ENCODE assay signal across 1 cellular context in the genomic region with DNA sequence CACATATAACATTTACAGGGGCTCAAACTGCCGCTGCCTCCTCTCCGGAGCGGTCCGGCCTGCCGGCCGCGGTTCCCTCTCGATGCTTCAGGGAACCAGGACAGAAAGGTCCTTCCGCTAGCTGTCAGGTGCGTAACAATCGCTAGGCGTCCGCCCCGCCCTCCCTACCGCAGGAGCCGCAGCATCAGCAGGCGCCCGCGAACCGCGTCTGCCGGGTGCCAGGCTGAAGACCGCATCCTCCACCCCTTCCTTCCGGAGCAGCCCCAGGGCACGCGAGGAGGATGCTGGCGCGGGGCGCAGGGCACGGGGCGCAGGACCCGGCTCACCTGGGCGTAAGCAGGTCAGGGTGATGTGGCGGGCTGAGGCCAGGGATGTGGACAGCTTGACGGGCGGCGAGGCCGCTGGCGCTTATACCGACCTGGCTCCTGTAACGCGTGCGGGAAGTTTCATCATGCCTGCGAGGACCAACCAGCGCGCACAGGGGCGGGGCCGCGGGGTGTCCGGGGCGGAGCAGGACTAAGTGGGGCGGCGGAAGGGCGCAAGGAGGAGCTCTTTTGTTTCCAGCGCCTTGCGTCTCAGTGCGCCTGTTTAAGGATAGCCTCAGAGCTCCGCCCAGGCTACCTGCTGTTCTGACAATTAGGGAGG.
TF ChIP-seq lines count a peak whose summit lies in the region.

A gene with protein sequence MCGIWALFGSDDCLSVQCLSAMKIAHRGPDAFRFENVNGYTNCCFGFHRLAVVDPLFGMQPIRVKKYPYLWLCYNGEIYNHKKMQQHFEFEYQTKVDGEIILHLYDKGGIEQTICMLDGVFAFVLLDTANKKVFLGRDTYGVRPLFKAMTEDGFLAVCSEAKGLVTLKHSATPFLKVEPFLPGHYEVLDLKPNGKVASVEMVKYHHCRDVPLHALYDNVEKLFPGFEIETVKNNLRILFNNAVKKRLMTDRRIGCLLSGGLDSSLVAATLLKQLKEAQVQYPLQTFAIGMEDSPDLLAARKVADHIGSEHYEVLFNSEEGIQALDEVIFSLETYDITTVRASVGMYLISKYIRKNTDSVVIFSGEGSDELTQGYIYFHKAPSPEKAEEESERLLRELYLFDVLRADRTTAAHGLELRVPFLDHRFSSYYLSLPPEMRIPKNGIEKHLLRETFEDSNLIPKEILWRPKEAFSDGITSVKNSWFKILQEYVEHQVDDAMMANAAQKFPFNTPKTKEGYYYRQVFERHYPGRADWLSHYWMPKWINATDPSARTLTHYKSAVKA (minus strand): TSS at position 384 of the 645 bp plus-strand sequence. CDS start 3,252 bp downstream, outside the sequence.

TF ChIP-seq in WTC11, 78 proteins besides CTCF, POLR2A, EP300 and RAD21 (continued from another document and continues in another):
- TF ChIP-seq, protein P1, sequence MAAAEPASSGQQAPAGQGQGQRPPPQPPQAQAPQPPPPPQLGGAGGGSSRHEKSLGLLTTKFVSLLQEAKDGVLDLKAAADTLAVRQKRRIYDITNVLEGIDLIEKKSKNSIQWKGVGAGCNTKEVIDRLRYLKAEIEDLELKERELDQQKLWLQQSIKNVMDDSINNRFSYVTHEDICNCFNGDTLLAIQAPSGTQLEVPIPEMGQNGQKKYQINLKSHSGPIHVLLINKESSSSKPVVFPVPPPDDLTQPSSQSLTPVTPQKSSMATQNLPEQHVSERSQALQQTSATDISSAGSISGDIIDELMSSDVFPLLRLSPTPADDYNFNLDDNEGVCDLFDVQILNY (CRISPR knock-in tag; IDR thresholded peaks at IDR 0.05): peak; percentile 47; the same call in 1 of the 2 replicates
- TF ChIP-seq ZNF138 (CRISPR knock-in tag; conservative IDR thresholded peaks at IDR 0.05) (no peak), HMGA2 (CRISPR knock-in tag; IDR thresholded peaks at IDR 0.05) (no peak), FOXK1 (CRISPR knock-in tag; IDR thresholded peaks at IDR 0.05) (peak; percentile 72; the same call in 1 of the 2 replicates), NR2C2 (CRISPR knock-in tag; IDR thresholded peaks at IDR 0.05) (no peak), ZNF263 (CRISPR knock-in tag; IDR thresholded peaks at IDR 0.05; ENCODE audit: low read depth) (no peak), JUN (CRISPR knock-in tag; IDR thresholded peaks at IDR 0.05) (no peak; the same call in 1 of the 2 replicates), ZNF232 (CRISPR knock-in tag; IDR thresholded peaks at IDR 0.05) (peak; percentile 84), ZNF219 (CRISPR knock-in tag; IDR thresholded peaks at IDR 0.05; ENCODE audit: borderline replicate concordance) (0 out of 2 replicates have a peak, but pooled peaks have one; percentile 49), NFYB (CRISPR knock-in tag; conservative IDR thresholded peaks at IDR 0.05; ENCODE audit: low read depth) (peak; percentile 64), GABPB1 (CRISPR knock-in tag; IDR thresholded peaks at IDR 0.05) (peak; percentile 100), EMX1 (CRISPR knock-in tag; IDR thresholded peaks at IDR 0.05) (no peak), FOXP1 (CRISPR knock-in tag; IDR thresholded peaks at IDR 0.05; ENCODE audit: borderline replicate concordance) (peak; percentile 98), ETV6 (CRISPR knock-in tag; IDR thresholded peaks at IDR 0.05) (peak; percentile 77; the same call in 1 of the 2 replicates), CBFB (CRISPR knock-in tag; IDR thresholded peaks at IDR 0.05; ENCODE audit: low read depth) (no peak), NFE2L1 (CRISPR knock-in tag; IDR thresholded peaks at IDR 0.05) (peak; percentile 68; the same call in 1 of the 2 replicates), ZNF121 (CRISPR knock-in tag; IDR thresholded peaks at IDR 0.05) (no peak), TEAD1 (CRISPR knock-in tag; IDR thresholded peaks at IDR 0.05) (peak; percentile 88), ZNF416 (CRISPR knock-in tag; IDR thresholded peaks at IDR 0.05) (peak; percentile 86; the same call in 1 of the 2 replicates), ATF1 (CRISPR knock-in tag; IDR thresholded peaks at IDR 0.05) (no peak), CREM (CRISPR knock-in tag; IDR thresholded peaks at IDR 0.05) (peak; percentile 77), GRHL2 (CRISPR knock-in tag; IDR thresholded peaks at IDR 0.05; ENCODE audit: insufficient replicate concordance, severe bottlenecking) (no peak), OVOL2 (CRISPR knock-in tag; IDR thresholded peaks at IDR 0.05; ENCODE audit: borderline replicate concordance) (no peak)
- TF ChIP-seq, protein P2, sequence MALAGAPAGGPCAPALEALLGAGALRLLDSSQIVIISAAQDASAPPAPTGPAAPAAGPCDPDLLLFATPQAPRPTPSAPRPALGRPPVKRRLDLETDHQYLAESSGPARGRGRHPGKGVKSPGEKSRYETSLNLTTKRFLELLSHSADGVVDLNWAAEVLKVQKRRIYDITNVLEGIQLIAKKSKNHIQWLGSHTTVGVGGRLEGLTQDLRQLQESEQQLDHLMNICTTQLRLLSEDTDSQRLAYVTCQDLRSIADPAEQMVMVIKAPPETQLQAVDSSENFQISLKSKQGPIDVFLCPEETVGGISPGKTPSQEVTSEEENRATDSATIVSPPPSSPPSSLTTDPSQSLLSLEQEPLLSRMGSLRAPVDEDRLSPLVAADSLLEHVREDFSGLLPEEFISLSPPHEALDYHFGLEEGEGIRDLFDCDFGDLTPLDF (CRISPR knock-in tag; IDR thresholded peaks at IDR 0.05): no peak
- TF ChIP-seq, protein P3, sequence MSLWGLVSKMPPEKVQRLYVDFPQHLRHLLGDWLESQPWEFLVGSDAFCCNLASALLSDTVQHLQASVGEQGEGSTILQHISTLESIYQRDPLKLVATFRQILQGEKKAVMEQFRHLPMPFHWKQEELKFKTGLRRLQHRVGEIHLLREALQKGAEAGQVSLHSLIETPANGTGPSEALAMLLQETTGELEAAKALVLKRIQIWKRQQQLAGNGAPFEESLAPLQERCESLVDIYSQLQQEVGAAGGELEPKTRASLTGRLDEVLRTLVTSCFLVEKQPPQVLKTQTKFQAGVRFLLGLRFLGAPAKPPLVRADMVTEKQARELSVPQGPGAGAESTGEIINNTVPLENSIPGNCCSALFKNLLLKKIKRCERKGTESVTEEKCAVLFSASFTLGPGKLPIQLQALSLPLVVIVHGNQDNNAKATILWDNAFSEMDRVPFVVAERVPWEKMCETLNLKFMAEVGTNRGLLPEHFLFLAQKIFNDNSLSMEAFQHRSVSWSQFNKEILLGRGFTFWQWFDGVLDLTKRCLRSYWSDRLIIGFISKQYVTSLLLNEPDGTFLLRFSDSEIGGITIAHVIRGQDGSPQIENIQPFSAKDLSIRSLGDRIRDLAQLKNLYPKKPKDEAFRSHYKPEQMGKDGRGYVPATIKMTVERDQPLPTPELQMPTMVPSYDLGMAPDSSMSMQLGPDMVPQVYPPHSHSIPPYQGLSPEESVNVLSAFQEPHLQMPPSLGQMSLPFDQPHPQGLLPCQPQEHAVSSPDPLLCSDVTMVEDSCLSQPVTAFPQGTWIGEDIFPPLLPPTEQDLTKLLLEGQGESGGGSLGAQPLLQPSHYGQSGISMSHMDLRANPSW (CRISPR knock-in tag; conservative IDR thresholded peaks at IDR 0.05; ENCODE audit: low read depth): no peak
- TF ChIP-seq, protein P4, sequence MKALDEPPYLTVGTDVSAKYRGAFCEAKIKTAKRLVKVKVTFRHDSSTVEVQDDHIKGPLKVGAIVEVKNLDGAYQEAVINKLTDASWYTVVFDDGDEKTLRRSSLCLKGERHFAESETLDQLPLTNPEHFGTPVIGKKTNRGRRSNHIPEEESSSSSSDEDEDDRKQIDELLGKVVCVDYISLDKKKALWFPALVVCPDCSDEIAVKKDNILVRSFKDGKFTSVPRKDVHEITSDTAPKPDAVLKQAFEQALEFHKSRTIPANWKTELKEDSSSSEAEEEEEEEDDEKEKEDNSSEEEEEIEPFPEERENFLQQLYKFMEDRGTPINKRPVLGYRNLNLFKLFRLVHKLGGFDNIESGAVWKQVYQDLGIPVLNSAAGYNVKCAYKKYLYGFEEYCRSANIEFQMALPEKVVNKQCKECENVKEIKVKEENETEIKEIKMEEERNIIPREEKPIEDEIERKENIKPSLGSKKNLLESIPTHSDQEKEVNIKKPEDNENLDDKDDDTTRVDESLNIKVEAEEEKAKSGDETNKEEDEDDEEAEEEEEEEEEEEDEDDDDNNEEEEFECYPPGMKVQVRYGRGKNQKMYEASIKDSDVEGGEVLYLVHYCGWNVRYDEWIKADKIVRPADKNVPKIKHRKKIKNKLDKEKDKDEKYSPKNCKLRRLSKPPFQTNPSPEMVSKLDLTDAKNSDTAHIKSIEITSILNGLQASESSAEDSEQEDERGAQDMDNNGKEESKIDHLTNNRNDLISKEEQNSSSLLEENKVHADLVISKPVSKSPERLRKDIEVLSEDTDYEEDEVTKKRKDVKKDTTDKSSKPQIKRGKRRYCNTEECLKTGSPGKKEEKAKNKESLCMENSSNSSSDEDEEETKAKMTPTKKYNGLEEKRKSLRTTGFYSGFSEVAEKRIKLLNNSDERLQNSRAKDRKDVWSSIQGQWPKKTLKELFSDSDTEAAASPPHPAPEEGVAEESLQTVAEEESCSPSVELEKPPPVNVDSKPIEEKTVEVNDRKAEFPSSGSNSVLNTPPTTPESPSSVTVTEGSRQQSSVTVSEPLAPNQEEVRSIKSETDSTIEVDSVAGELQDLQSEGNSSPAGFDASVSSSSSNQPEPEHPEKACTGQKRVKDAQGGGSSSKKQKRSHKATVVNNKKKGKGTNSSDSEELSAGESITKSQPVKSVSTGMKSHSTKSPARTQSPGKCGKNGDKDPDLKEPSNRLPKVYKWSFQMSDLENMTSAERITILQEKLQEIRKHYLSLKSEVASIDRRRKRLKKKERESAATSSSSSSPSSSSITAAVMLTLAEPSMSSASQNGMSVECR (CRISPR knock-in tag; IDR thresholded peaks at IDR 0.05; ENCODE audit: borderline replicate concordance): peak; percentile 97
- TF ChIP-seq, protein P5, sequence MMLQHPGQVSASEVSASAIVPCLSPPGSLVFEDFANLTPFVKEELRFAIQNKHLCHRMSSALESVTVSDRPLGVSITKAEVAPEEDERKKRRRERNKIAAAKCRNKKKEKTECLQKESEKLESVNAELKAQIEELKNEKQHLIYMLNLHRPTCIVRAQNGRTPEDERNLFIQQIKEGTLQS (CRISPR knock-in tag; conservative IDR thresholded peaks at IDR 0.05): no peak
- TF ChIP-seq, protein P6, sequence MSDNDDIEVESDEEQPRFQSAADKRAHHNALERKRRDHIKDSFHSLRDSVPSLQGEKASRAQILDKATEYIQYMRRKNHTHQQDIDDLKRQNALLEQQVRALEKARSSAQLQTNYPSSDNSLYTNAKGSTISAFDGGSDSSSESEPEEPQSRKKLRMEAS (CRISPR knock-in tag; IDR thresholded peaks at IDR 0.05): peak; percentile 99
- TF ChIP-seq, protein P7, sequence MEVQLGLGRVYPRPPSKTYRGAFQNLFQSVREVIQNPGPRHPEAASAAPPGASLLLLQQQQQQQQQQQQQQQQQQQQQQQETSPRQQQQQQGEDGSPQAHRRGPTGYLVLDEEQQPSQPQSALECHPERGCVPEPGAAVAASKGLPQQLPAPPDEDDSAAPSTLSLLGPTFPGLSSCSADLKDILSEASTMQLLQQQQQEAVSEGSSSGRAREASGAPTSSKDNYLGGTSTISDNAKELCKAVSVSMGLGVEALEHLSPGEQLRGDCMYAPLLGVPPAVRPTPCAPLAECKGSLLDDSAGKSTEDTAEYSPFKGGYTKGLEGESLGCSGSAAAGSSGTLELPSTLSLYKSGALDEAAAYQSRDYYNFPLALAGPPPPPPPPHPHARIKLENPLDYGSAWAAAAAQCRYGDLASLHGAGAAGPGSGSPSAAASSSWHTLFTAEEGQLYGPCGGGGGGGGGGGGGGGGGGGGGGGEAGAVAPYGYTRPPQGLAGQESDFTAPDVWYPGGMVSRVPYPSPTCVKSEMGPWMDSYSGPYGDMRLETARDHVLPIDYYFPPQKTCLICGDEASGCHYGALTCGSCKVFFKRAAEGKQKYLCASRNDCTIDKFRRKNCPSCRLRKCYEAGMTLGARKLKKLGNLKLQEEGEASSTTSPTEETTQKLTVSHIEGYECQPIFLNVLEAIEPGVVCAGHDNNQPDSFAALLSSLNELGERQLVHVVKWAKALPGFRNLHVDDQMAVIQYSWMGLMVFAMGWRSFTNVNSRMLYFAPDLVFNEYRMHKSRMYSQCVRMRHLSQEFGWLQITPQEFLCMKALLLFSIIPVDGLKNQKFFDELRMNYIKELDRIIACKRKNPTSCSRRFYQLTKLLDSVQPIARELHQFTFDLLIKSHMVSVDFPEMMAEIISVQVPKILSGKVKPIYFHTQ (CRISPR knock-in tag; IDR thresholded peaks at IDR 0.05): no peak
- TF ChIP-seq, protein P8, sequence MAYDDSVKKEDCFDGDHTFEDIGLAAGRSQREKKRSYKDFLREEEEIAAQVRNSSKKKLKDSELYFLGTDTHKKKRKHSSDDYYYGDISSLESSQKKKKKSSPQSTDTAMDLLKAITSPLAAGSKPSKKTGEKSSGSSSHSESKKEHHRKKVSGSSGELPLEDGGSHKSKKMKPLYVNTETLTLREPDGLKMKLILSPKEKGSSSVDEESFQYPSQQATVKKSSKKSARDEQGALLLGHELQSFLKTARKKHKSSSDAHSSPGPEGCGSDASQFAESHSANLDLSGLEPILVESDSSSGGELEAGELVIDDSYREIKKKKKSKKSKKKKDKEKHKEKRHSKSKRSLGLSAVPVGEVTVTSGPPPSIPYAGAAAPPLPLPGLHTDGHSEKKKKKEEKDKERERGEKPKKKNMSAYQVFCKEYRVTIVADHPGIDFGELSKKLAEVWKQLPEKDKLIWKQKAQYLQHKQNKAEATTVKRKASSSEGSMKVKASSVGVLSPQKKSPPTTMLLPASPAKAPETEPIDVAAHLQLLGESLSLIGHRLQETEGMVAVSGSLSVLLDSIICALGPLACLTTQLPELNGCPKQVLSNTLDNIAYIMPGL (CRISPR knock-in tag; IDR thresholded peaks at IDR 0.05): peak; percentile 91; the same call in 1 of the 2 replicates
- TF ChIP-seq, protein P9, sequence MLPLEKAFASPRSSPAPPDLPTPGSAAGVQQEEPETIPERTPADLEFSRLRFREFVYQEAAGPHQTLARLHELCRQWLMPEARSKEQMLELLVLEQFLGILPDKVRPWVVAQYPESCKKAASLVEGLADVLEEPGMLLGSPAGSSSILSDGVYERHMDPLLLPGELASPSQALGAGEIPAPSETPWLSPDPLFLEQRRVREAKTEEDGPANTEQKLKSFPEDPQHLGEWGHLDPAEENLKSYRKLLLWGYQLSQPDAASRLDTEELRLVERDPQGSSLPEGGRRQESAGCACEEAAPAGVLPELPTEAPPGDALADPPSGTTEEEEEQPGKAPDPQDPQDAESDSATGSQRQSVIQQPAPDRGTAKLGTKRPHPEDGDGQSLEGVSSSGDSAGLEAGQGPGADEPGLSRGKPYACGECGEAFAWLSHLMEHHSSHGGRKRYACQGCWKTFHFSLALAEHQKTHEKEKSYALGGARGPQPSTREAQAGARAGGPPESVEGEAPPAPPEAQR (CRISPR knock-in tag; IDR thresholded peaks at IDR 0.05): no peak
- TF ChIP-seq, protein P10, sequence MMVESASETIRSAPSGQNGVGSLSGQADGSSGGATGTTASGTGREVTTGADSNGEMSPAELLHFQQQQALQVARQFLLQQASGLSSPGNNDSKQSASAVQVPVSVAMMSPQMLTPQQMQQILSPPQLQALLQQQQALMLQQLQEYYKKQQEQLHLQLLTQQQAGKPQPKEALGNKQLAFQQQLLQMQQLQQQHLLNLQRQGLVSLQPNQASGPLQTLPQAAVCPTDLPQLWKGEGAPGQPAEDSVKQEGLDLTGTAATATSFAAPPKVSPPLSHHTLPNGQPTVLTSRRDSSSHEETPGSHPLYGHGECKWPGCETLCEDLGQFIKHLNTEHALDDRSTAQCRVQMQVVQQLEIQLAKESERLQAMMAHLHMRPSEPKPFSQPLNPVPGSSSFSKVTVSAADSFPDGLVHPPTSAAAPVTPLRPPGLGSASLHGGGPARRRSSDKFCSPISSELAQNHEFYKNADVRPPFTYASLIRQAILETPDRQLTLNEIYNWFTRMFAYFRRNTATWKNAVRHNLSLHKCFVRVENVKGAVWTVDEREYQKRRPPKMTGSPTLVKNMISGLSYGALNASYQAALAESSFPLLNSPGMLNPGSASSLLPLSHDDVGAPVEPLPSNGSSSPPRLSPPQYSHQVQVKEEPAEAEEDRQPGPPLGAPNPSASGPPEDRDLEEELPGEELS (CRISPR knock-in tag; IDR thresholded peaks at IDR 0.05): peak; percentile 91
